Comparison of ENCODE assay signal across 10 cellular contexts in genomic region chrX:103081051-103081450, GRCh38. TPM values are rescaled to one million over a fixed set of nuclear protein-coding genes. Genes with fewer than 3 reads are reported as not detected.
"Had no signal": no experiment of that assay in that cellular context is flagged by ENCODE, and none has a peak within 500 bp of the region (broad histone marks: within the 10 kb centered on the region; RNA-seq: fewer than 3 reads in every experiment).

No MANE protein-coding gene starts in this region.

- ATAC-seq: HCT116 had no signal

- H2AFZ ChIP-seq: GM23248 had no signal

- H3K36me3 ChIP-seq: HAP-1 had no signal

- DNase-seq: GM23248, GOT3, H7, H9, HCEC 1CT, HFFc6 had no signal

- H3K27ac ChIP-seq: GM23248 had no signal

- H3K9me3 Mint-ChIP-seq: HFFc6 had no signal

- H3K9me3 ChIP-seq: HAP-1 had no signal

- H3K4me3 ChIP-seq: GM23248, HAP-1 had no signal

- FAIRE-seq: H1, H54 had no signal

- H3K4me1 ChIP-seq: HAP-1 had no signal

- H3K27ac Mint-ChIP-seq: H9, HFFc6 had no signal

- H3K4me1 Mint-ChIP-seq: H9 had no signal

- H3K4me3 Mint-ChIP-seq: H9, HFFc6 had no signal

RNA-seq across cellular contexts. Expression of gene NXF3, which starts 11.9 kb away (rescaled TPM):
- total RNA-seq: H1, H7, H9 had no signal

RNA-seq across cellular contexts. Expression of gene BEX1, which starts 17.1 kb away (rescaled TPM):
- total RNA-seq: HFFc6 had no signal
